In the genomic region with DNA sequence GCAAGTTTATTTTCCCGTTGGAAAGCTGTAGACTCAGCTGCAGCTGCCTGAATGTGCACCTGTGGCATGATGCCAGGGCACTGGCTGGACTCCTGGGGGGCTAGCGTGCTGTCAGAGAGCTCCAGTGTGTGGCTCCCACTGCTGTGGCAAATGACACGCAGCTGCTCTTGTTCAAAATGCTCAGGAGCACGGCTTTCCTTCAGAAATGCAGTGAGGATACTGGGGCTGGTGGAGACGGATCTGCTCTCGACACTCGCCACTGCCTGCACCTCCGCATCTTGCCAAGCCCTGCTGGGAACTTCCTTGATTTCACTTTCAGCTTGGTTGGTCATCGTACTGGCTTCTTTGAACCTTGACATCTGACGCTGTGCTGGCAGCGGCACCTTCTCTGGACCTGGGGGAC, we compare ENCODE assay signal across 21 cellular contexts. TPM values are rescaled to one million over a fixed set of nuclear protein-coding genes. Genes with fewer than 3 reads are reported as not detected.
A peak's percentile ranks its signal among the peaks of the same experiment; 100 is the strongest.
DNase-seq lines count a peak whose midpoint lies in the region; ATAC-seq, FAIRE-seq and TF ChIP-seq lines count a peak whose summit lies in the region.
"Had no signal": no experiment of that assay in that cellular context is flagged by ENCODE, and none has a peak within 500 bp of the region (broad histone marks: within the 10 kb centered on the region; RNA-seq: fewer than 3 reads in every experiment).

No MANE protein-coding gene starts in this region.

- peak overlapping the region; percentile 15 for H3K4me3 ChIP-seq in endocrine pancreas (ENCODE audit: control insufficient read depth, insufficient read depth, low read length)
- H3K4me3 ChIP-seq in ascending aorta: no peak overlapping the region
- H3K4me3 ChIP-seq in kidney (ENCODE audit: low read length in 2 of 2): peak overlapping the region in 1 of 2 donors; percentile 7
- H3K4me3 ChIP-seq: adrenal gland; BLaER1 treated with 17β-estradiol and CSF1 and Interleukin-3, amounts not matched to agents 10 nM and 100 nM; coronary artery; esophagus squamous epithelium; left ventricle myocardium inferior; sigmoid colon had no signal

- ATAC-seq in HG03025 (IDR thresholded peaks at IDR 0.05; ENCODE audit: low FRiP score, unreplicated experiment): no peak
- ATAC-seq: natural killer cell treated with Interleukin-12 subunit alpha and Interleukin-12 subunit beta and Interleukin-15 and Interleukin-18, amount 100 ng/mL, for 72 hours; PC-3 had no signal

- H3K9ac ChIP-seq in endocrine pancreas (ENCODE audit: control insufficient read depth, insufficient read depth, low read length): peak overlapping the region; percentile 40
- H3K9ac ChIP-seq in kidney (ENCODE audit: low read length in 2 of 2): no peak overlapping the region
- H3K9ac ChIP-seq: BLaER1 treated with 17β-estradiol and CSF1 and Interleukin-3, amounts not matched to agents 10 nM and 100 nM had no signal

- FAIRE-seq in kidney (lab: Jason Lieb, UNC): no peak
- FAIRE-seq: G401.6 had no signal

- intact Hi-C loops in ascending aorta (cut with DNase I): no loop called here
- intact Hi-C loops in kidney (cut with DNase I): no loop called here

- no peak overlapping the region for H3K27ac ChIP-seq in ascending aorta
- H3K27ac ChIP-seq in kidney (ENCODE audit: low read depth in 2 of 2, low read length in 2 of 2): no peak overlapping the region
- H3K27ac ChIP-seq: adrenal gland; BLaER1 treated with 17β-estradiol and CSF1 and Interleukin-3, amounts not matched to agents 10 nM and 100 nM; coronary artery; esophagus squamous epithelium; left ventricle myocardium inferior; sigmoid colon had no signal

- no peak for TF ChIP-seq CTCF in ascending aorta (IDR thresholded peaks at IDR 0.05)
- TF ChIP-seq CTCF in kidney (IDR thresholded peaks at IDR 0.05; ENCODE audit: borderline replicate concordance, extremely low read depth, insufficient read depth): no peak

- H3K4me1 ChIP-seq in endocrine pancreas (ENCODE audit: control insufficient read depth, insufficient read depth, low read length): peaks cover 42% of the 10 kb centered on the region
- H3K4me1 ChIP-seq in ascending aorta: no peaks in the 10 kb centered on the region
- peaks cover 0 to 12% of the 10 kb centered on the region in 2 donors for H3K4me1 ChIP-seq in kidney (ENCODE audit: control insufficient read depth in 1 of 2, insufficient read depth in 1 of 2, low read depth in 1 of 2, low read length in 2 of 2)
- H3K4me1 ChIP-seq: adrenal gland, esophagus squamous epithelium, sigmoid colon had no signal

- no peaks in the 10 kb centered on the region for H3K27me3 ChIP-seq in endocrine pancreas (ENCODE audit: control insufficient read depth, insufficient read depth, low read length)
- no peaks in the 10 kb centered on the region for H3K27me3 ChIP-seq in ascending aorta
- H3K27me3 ChIP-seq: adrenal gland; BLaER1 treated with 17β-estradiol and CSF1 and Interleukin-3, amounts not matched to agents 10 nM and 100 nM; esophagus squamous epithelium; sigmoid colon had no signal

- DNase-seq in DMS79 (lab: John Stamatoyannopoulos, UW) (peak; percentile 48), MV-4-11 (lab: John Stamatoyannopoulos, UW) (peak; percentile 47), NCI-H524 treated with DMSO at 0.1 percent for 48 hours (lab: John Stamatoyannopoulos, UW) (peak; percentile 39), ascending aorta (ENCODE audit: low spot score in 2 of 2) (no peak), AG08396 (ENCODE audit: low spot score) (no peak), kidney (no peak)
- DNase-seq: activated T-cell treated with anti-CD3 and anti-CD28 coated beads, Interleukin-2, amount 50 U/mL, for 1 hour; adrenal gland; esophagus squamous epithelium; H7; Kasumi-1; left ventricle myocardium inferior; PC-3; sigmoid colon; SW 1271 had no signal

- H3K36me3 ChIP-seq in endocrine pancreas (ENCODE audit: control insufficient read depth, insufficient read depth, low read length) (no peaks in the 10 kb centered on the region), ascending aorta (no peaks in the 10 kb centered on the region), kidney (ENCODE audit: control insufficient read depth in 1 of 2, insufficient read depth in 2 of 2, low read length in 2 of 2) (peaks cover 10 to 16% of the 10 kb centered on the region in 2 donors)
- H3K36me3 ChIP-seq: adrenal gland, sigmoid colon had no signal

- no peaks in the 10 kb centered on the region for H3K9me3 ChIP-seq in endocrine pancreas (ENCODE audit: control insufficient read depth, low read length)
- no peaks in the 10 kb centered on the region for H3K9me3 ChIP-seq in ascending aorta
- H3K9me3 ChIP-seq in kidney (ENCODE audit: control insufficient read depth in 1 of 2, low read length in 2 of 2): no peaks in the 10 kb centered on the region
- H3K9me3 ChIP-seq: adrenal gland; BLaER1 treated with 17β-estradiol and CSF1 and Interleukin-3, amounts not matched to agents 10 nM and 100 nM; esophagus squamous epithelium; left ventricle myocardium inferior; sigmoid colon had no signal

RNA-seq across cellular contexts. Expression of a gene that starts 58.7 kb away (rescaled TPM):
- total RNA-seq in ascending aorta (2.1 TPM), kidney (15.2 TPM)
- polyA plus RNA-seq in kidney (ENCODE audit: insufficient read depth, low read depth, low replicate concordance): 2.2 TPM
- total RNA-seq: PC-3 had no signal

Comparison
In these comparisons a context has a peak if more than half of its experiments do, and no peak if none do; other contexts are left out.
1. DNase-seq: peak in DMS79 (single experiment), MV-4-11 (single experiment) and NCI-H524 treated with DMSO at 0.1 percent for 48 hours (single experiment); none in ascending aorta (0 of 2), AG08396 (single experiment) and kidney (single experiment).